Comparison of ENCODE assay signal across 27 cellular contexts in genomic region chr3:40887012-40887411, GRCh38.
"Had no signal": no experiment of that assay in that cellular context is flagged by ENCODE, and none has a peak within 500 bp of the region (broad histone marks: within the 10 kb centered on the region; RNA-seq: fewer than 3 reads in every experiment).

No MANE protein-coding gene starts in this region.

- ATAC-seq: activated CD8-positive, alpha-beta memory T cell treated with anti-CD3 and anti-CD28 coated beads, Interleukin-2, amount 10 ng/mL, durations not matched to agents 7 days and 5 days; activated naive CD4-positive, alpha-beta T cell treated with anti-CD3 and anti-CD28 coated beads, Interleukin-2, amount 50 U/mL, for 72 hours; activated naive CD8-positive, alpha-beta T cell treated with anti-CD3 and anti-CD28 coated beads, Interleukin-2, amount 50 U/mL, for 24 hours; body of pancreas; Panc1; T-helper 17 cell had no signal

- H3K27ac ChIP-seq: ascending aorta, body of pancreas had no signal

- H3K4me1 ChIP-seq: ascending aorta had no signal

- DNase-seq: activated B cell treated with CpG ODN at 0.5 μM for 24 hours; activated CD4-positive, alpha-beta T cell treated with anti-CD3 and anti-CD28 coated beads for 1 hour; activated CD4-positive, alpha-beta T cell treated with anti-CD3 and anti-CD28 coated beads, Interleukin-2, amount 10 ng/mL, durations not matched to agents 24 days and 14 days; activated CD4-positive, alpha-beta T cell treated with anti-CD3 and anti-CD28 coated beads, Interleukin-2, amount 50 U/mL, for 48 hours; activated CD8-positive, alpha-beta memory T cell treated with anti-CD3 and anti-CD28 coated beads, Interleukin-2, amount 10 ng/mL, durations not matched to agents 7 days and 5 days; activated effector memory CD4-positive, alpha-beta T cell treated with Interleukin-2 at 50 U/mL for 16 hours; activated naive CD4-positive, alpha-beta T cell treated with Interleukin-2 at 50 U/mL for 16 hours; activated naive CD8-positive, alpha-beta T cell treated with anti-CD3 and anti-CD28 coated beads, Interleukin-2, amount 50 U/mL, for 24 hours; activated T-cell treated with anti-CD3 and anti-CD28 coated beads, Interleukin-2, amount 50 U/mL, for 24 hours; amniotic stem cell; body of pancreas; Kasumi-1; KBM-7; NCI-H1092; NCI-H1417 treated with DMSO at 0.1 percent for 48 hours; NCI-H1694 treated with DMSO at 0.1 percent for 48 hours; NCI-H2029 treated with DMSO at 0.1 percent for 48 hours; NCI-H345; NCI-H510A treated with DMSO at 0.1 percent for 48 hours; NCI-H69; NK-92 treated with Interleukin-12 subunit alpha and Interleukin-12 subunit beta, amount 100 ng/mL, for 24 hours; SHP77 treated with DMSO at 0.1 percent for 48 hours; T-helper 17 cell; T-helper 9 cell had no signal

- H3K27me3 ChIP-seq: ascending aorta, body of pancreas had no signal

- H3K36me3 ChIP-seq: ascending aorta had no signal

- H3K9me3 ChIP-seq: ascending aorta, body of pancreas had no signal

- H3K4me3 ChIP-seq: ascending aorta, body of pancreas had no signal
